ENCODE assay signal across 13 cellular contexts in genomic region chr7:65448824-65449504, GRCh38.
DNase-seq lines count a peak whose midpoint lies in the region; ATAC-seq and TF ChIP-seq lines count a peak whose summit lies in the region.
"Had no signal": no experiment of that assay in that cellular context is flagged by ENCODE, and none has a peak within 500 bp of the region (broad histone marks: within the 10 kb centered on the region; RNA-seq: fewer than 3 reads in every experiment).

No MANE protein-coding gene starts in this region.

- ATAC-seq in PC-3 (peak; percentile 84), GM21528 (IDR thresholded peaks at IDR 0.05; ENCODE audit: low FRiP score, unreplicated experiment) (no peak), HG02763 (IDR thresholded peaks at IDR 0.05; ENCODE audit: unreplicated experiment) (no peak), gastrocnemius medialis (no peak)
- no peak for ATAC-seq in stimulated activated memory B cell treated with anti-CD40 and anti-IgM and Interleukin-4, amounts not matched to agents 10 μg/mL and 1 μg/mL and 100 μg/mL, for 72 hours
- ATAC-seq: A549 had no signal

- H3K27ac Mint-ChIP-seq in stimulated activated memory B cell treated with anti-CD40 and anti-IgM and Interleukin-4, amounts not matched to agents 10 μg/mL and 1 μg/mL and 100 μg/mL, for 72 hours: peak overlapping the region; percentile 18

- TF ChIP-seq CTCF in PC-3 (conservative IDR thresholded peaks at IDR 0.05; ENCODE audit: low read depth, low read length) (no peak), gastrocnemius medialis (IDR thresholded peaks at IDR 0.05 in 4 of 5, conservative IDR thresholded peaks at IDR 0.05 in 1 of 5) (no peak)

- no TSS peak for BruUV-seq in PC-3 (replicated peaks; lab: Mats Ljungman, UMichigan)

- H3K36me3 ChIP-seq in PC-3 (ENCODE audit: low read depth, low read length) (peaks cover 5% of the 10 kb centered on the region; the same call in 1 of the 2 replicates), gastrocnemius medialis (no peaks in the 10 kb centered on the region)
- H3K36me3 ChIP-seq: tibial nerve had no signal

- peak overlapping the region; percentile 40 for H2AFZ ChIP-seq in PC-3 (ENCODE audit: low read length)

- no peaks in the 10 kb centered on the region for H3K27me3 Mint-ChIP-seq in stimulated activated memory B cell treated with anti-CD40 and anti-IgM and Interleukin-4, amounts not matched to agents 10 μg/mL and 1 μg/mL and 100 μg/mL, for 72 hours

- no peaks in the 10 kb centered on the region for H3K79me2 ChIP-seq in PC-3 (ENCODE audit: low read length)

- in situ Hi-C loops in gastrocnemius medialis (cut with MboI; ENCODE audit: low sequenced_read_pairs in 4 of 4): no loop called here

- intact Hi-C loops in PC-3 (cut with micrococcal nuclease): loop anchor here (1.0 to 5.0 kb wide), 2 partner anchors 8 to 232 kb away; no protein-coding TSS in a partner anchor
- intact Hi-C loops in gastrocnemius medialis (cut with DNase I; ENCODE audit: low total_unique reads): no loop called here

- H3K36me3 Mint-ChIP-seq in stimulated activated memory B cell treated with anti-CD40 and anti-IgM and Interleukin-4, amounts not matched to agents 10 μg/mL and 1 μg/mL and 100 μg/mL, for 72 hours: peaks cover 7% of the 10 kb centered on the region

- H3K4me3 Mint-ChIP-seq in stimulated activated memory B cell treated with anti-CD40 and anti-IgM and Interleukin-4, amounts not matched to agents 10 μg/mL and 1 μg/mL and 100 μg/mL, for 72 hours: no peak overlapping the region

- H3K4me2 ChIP-seq in PC-3 (ENCODE audit: low read length): peak overlapping the region; percentile 70
- H3K4me2 ChIP-seq: A549 had no signal

- 0 out of 2 replicates have a peak, but pooled peaks cover 8% of the 10 kb centered on the region for H3K9me3 ChIP-seq in PC-3 (ENCODE audit: low read length)
- no peaks in the 10 kb centered on the region for H3K9me3 ChIP-seq in gastrocnemius medialis

- no peak for TF ChIP-seq POLR2A in gastrocnemius medialis (IDR thresholded peaks at IDR 0.05)

- H3K9me2 ChIP-seq in PC-3 (replicated peaks; ENCODE audit: low read length): no peaks in the 10 kb centered on the region

- H3K9ac ChIP-seq in PC-3 (ENCODE audit: low read length): peak overlapping the region; percentile 31; the same call in 1 of the 2 replicates

- peaks cover 3% of the 10 kb centered on the region for H3F3A ChIP-seq in PC-3 (ENCODE audit: low read length, unreplicated experiment)

- H3K4me1 ChIP-seq in PC-3 (ENCODE audit: insufficient read depth, low read length) (peaks cover 26% of the 10 kb centered on the region), gastrocnemius medialis (peaks cover 0 to 3% of the 10 kb centered on the region in 2 donors)
- H3K4me1 ChIP-seq: A549 had no signal

- peaks cover 6% of the 10 kb centered on the region for H3K9me3 Mint-ChIP-seq in stimulated activated memory B cell treated with anti-CD40 and anti-IgM and Interleukin-4, amounts not matched to agents 10 μg/mL and 1 μg/mL and 100 μg/mL, for 72 hours

- DNase-seq in NCI-H2196 (lab: John Stamatoyannopoulos, UW; ENCODE audit: unreplicated experiment): peak; percentile 34
- no peak for DNase-seq in NCI-H2196 treated with DMSO at 0.1 percent for 48 hours (lab: John Stamatoyannopoulos, UW; ENCODE audit: unreplicated experiment)
- DNase-seq in PC-3: peak; percentile 88
- peak; percentile 17 for DNase-seq in fibroblast of gingiva (ENCODE audit: low read depth)
- DNase-seq in gastrocnemius medialis: no peak
- DNase-seq: cerebellar nuclear complex; NCI-H526; stimulated activated CD4-positive, alpha-beta T cell treated with anti-CD3 and anti-CD28 coated beads, Interleukin-2, amount 100 ng/mL, for 24 hours had no signal

- H3K4me3 ChIP-seq in PC-3 (ENCODE audit: low read length) (peak overlapping the region; percentile 39; the same call in 1 of the 2 replicates), gastrocnemius medialis (no peak overlapping the region)
- H3K4me3 ChIP-seq: A549, tibial nerve had no signal

- POLR2A ChIA-PET in PC-3 (lab: Charles Lee; ENCODE audit: unreplicated experiment): no interaction called here

- H3K27ac ChIP-seq in PC-3 (ENCODE audit: low read length) (peak overlapping the region; percentile 85), gastrocnemius medialis (no peak overlapping the region)
- H3K27ac ChIP-seq: A549, tibial nerve had no signal

- H4K20me1 ChIP-seq in PC-3 (ENCODE audit: low read length): no peaks in the 10 kb centered on the region

- H3K4me1 Mint-ChIP-seq in stimulated activated memory B cell treated with anti-CD40 and anti-IgM and Interleukin-4, amounts not matched to agents 10 μg/mL and 1 μg/mL and 100 μg/mL, for 72 hours: peaks cover 34% of the 10 kb centered on the region

- no peaks in the 10 kb centered on the region for H3K27me3 ChIP-seq in PC-3 (ENCODE audit: low read length)
- H3K27me3 ChIP-seq in gastrocnemius medialis: no peaks in the 10 kb centered on the region
- H3K27me3 ChIP-seq: tibial nerve had no signal

- CTCF ChIA-PET in PC-3 (lab: Charles Lee): no interaction called here

Comparison
In these comparisons a context has a peak if more than half of its experiments do, and no peak if none do; other contexts are left out.
1. DNase-seq: peak in NCI-H2196 (single experiment), PC-3 (single experiment) and fibroblast of gingiva (single experiment); none in NCI-H2196 treated with DMSO at 0.1 percent for 48 hours (single experiment) and gastrocnemius medialis (0 of 2).